Comparison of ENCODE assay signal across 9 cellular contexts in genomic region chr19:35977446-35978222, GRCh38. TPM values are rescaled to one million over a fixed set of nuclear protein-coding genes. Genes with fewer than 3 reads are reported as not detected.
DNase-seq lines count a peak whose midpoint lies in the region; ATAC-seq and TF ChIP-seq lines count a peak whose summit lies in the region.
"Had no signal": no experiment of that assay in that cellular context is flagged by ENCODE, and none has a peak within 500 bp of the region (broad histone marks: within the 10 kb centered on the region; RNA-seq: fewer than 3 reads in every experiment).

No MANE protein-coding gene starts in this region.

- H3K79me2 ChIP-seq in SU-DHL-6 (ENCODE audit: insufficient read depth, low read length), result no peaks in the 10 kb centered on the region

- H3K9me3 Mint-ChIP-seq in HFFc6, result no peaks in the 10 kb centered on the region

- no peak overlapping the region for H3K27ac Mint-ChIP-seq in HFFc6

- no peak for ATAC-seq in HG03520 (IDR thresholded peaks at IDR 0.05; ENCODE audit: unreplicated experiment)
- ATAC-seq in GM21619 (IDR thresholded peaks at IDR 0.05; ENCODE audit: unreplicated experiment), result no peak

- H3K4me3 ChIP-seq in SU-DHL-6 (ENCODE audit: insufficient read depth, low read length, poor library complexity, severe bottlenecking) (no peak overlapping the region), kidney epithelial cell (ENCODE audit: low read depth, low read length) (no peak overlapping the region)

- no peaks in the 10 kb centered on the region for H3K27me3 ChIP-seq in SU-DHL-6 (ENCODE audit: low read length)
- H3K27me3 ChIP-seq in kidney epithelial cell (ENCODE audit: control insufficient read depth, insufficient read depth, low read length), result peaks cover 3% of the 10 kb centered on the region

- H3K4me3 Mint-ChIP-seq in HFFc6, result no peak overlapping the region

- no peaks in the 10 kb centered on the region for H3K9me2 ChIP-seq in SU-DHL-6 (replicated peaks; ENCODE audit: insufficient read depth, low read length)

- H3K27me3 Mint-ChIP-seq in HFFc6 (ENCODE audit: insufficient read depth), result peaks cover 12% of the 10 kb centered on the region

- H3K9me3 ChIP-seq in SU-DHL-6 (ENCODE audit: insufficient read depth, low read length), result no peaks in the 10 kb centered on the region

- H3K36me3 ChIP-seq in SU-DHL-6 (ENCODE audit: low read length) (no peaks in the 10 kb centered on the region), kidney epithelial cell (ENCODE audit: control insufficient read depth, insufficient read depth, low read length) (no peaks in the 10 kb centered on the region)

- H3K4me1 Mint-ChIP-seq in HFFc6 (ENCODE audit: low read depth), result no peaks in the 10 kb centered on the region

- H3K9ac ChIP-seq in SU-DHL-6 (ENCODE audit: low read length), result no peak overlapping the region

- no peaks in the 10 kb centered on the region for H4K20me1 ChIP-seq in SU-DHL-6 (ENCODE audit: low read depth, low read length)

- peak; percentile 45 for TF ChIP-seq CTCF in HFFc6 (IDR thresholded peaks at IDR 0.05)
- peak; percentile 82 for TF ChIP-seq CTCF in SU-DHL-6 (IDR thresholded peaks at IDR 0.05; ENCODE audit: insufficient read depth, low read length, poor library complexity, severe bottlenecking)
- TF ChIP-seq CTCF in kidney epithelial cell (IDR thresholded peaks at IDR 0.05; ENCODE audit: insufficient read depth, low read length, poor library complexity, severe bottlenecking), result peak; percentile 2

- DNase-seq in Daoy (ENCODE audit: low read depth) (peak; percentile 55), HFFc6 (no peak), kidney epithelial cell (ENCODE audit: low read depth) (no peak), COLO829 (ENCODE audit: low spot score) (no peak)
- DNase-seq: NCI-H1048 had no signal

- H3K36me3 Mint-ChIP-seq in HFFc6 (ENCODE audit: low read depth), result no peaks in the 10 kb centered on the region

- no peak overlapping the region for H2AFZ ChIP-seq in SU-DHL-6 (ENCODE audit: low read depth, low read length, severe bottlenecking)

- H3F3A ChIP-seq in SU-DHL-6 (ENCODE audit: insufficient read depth), result no peaks in the 10 kb centered on the region

- H3K27ac ChIP-seq in SU-DHL-6 (ENCODE audit: low read depth, low read length), result no peak overlapping the region

- H3K4me2 ChIP-seq in SU-DHL-6 (ENCODE audit: low read depth, low read length, poor library complexity, severe bottlenecking), result no peak overlapping the region

RNA-seq across cellular contexts. Expression of gene SDHAF1, which starts 17.4 kb away (rescaled TPM):
- total RNA-seq in Daoy (2014; rRNA removed; shearing (Covaris generic)), result 44.7 and 49.8 TPM in 2 replicates
- 10 to 100 TPM in 2 of 6 experiments, 1 to 10 TPM in 4; 8.2 to 12.5 (median 8.9) TPM for total RNA-seq in HFFc6 (2021; fragmentation: NEBNext Ultra II Directional; extraction: Animal tissue kit (Norgen Biotek cat#: 25700))
- total RNA-seq in kidney epithelial cell, result 47.4 and 49.5 TPM in 2 replicates

RNA-seq across cellular contexts. Expression of gene SYNE4, which starts 31.0 kb away (rescaled TPM):
- total RNA-seq in Daoy (2014; rRNA removed; shearing (Covaris generic)), result not detected in 2 replicates
- under 1 TPM; 0.07 to 0.40 (median 0.29) TPM for total RNA-seq in HFFc6 (2021; fragmentation: NEBNext Ultra II Directional; extraction: Animal tissue kit (Norgen Biotek cat#: 25700))
- total RNA-seq in kidney epithelial cell, result 8.6 and 11.5 TPM in 2 replicates
- total RNA-seq: glomerular endothelial cell had no signal

RNA-seq across cellular contexts. Expression of gene ALKBH6, which starts 36.4 kb away (rescaled TPM):
- 15.4 and 32.2 TPM in 2 replicates for total RNA-seq in Daoy (2014; rRNA removed; shearing (Covaris generic))
- total RNA-seq in HFFc6 (2021; fragmentation: NEBNext Ultra II Directional; extraction: Animal tissue kit (Norgen Biotek cat#: 25700)), result 10 to 100 TPM; 25.3 to 31.5 (median 28.5) TPM
- 17.5 and 22.4 TPM in 2 replicates for total RNA-seq in kidney epithelial cell

RNA-seq across cellular contexts. Expression of gene LRFN3, which starts 41.5 kb away (rescaled TPM):
- 1.2 and 1.4 TPM in 2 replicates for total RNA-seq in Daoy (2014; rRNA removed; shearing (Covaris generic))
- total RNA-seq in HFFc6 (2021; fragmentation: NEBNext Ultra II Directional; extraction: Animal tissue kit (Norgen Biotek cat#: 25700)), result 10 to 100 TPM; 15.3 to 21.0 (median 19.1) TPM
- total RNA-seq in kidney epithelial cell, result 14.4 and 24.8 TPM in 2 replicates

RNA-seq across cellular contexts. Expression of gene CLIP3, which starts 55.0 kb away (rescaled TPM):
- total RNA-seq in Daoy (2014; rRNA removed; shearing (Covaris generic)), result 0.69 and 1.0 TPM in 2 replicates
- 10 to 100 TPM; 62.2 to 93.1 (median 83.9) TPM for total RNA-seq in HFFc6 (2021; fragmentation: NEBNext Ultra II Directional; extraction: Animal tissue kit (Norgen Biotek cat#: 25700))
- total RNA-seq in kidney epithelial cell, result 4.6 and 4.7 TPM in 2 replicates

Comparison
In these comparisons a context has a peak if more than half of its experiments do, and no peak if none do; other contexts are left out.
1. CTCF ChIP-seq: peak in every context shown above with its lines; median percentile 82 in SU-DHL-6; 45 in HFFc6; 2 in kidney epithelial cell.